Comparison of ENCODE assay signal across 11 cellular contexts in genomic region chr3:181278468-181279238, GRCh38.
A peak's percentile ranks its signal among the peaks of the same experiment; 100 is the strongest.
DNase-seq lines count a peak whose midpoint lies in the region; ATAC-seq and TF ChIP-seq lines count a peak whose summit lies in the region.
"Had no signal": no experiment of that assay in that cellular context is flagged by ENCODE, and none has a peak within 500 bp of the region (broad histone marks: within the 10 kb centered on the region; RNA-seq: fewer than 3 reads in every experiment).

No MANE protein-coding gene starts in this region.

- H3K9ac ChIP-seq in GM23248 = no peak overlapping the region

- H3K4me1 Mint-ChIP-seq in nephron = no peaks in the 10 kb centered on the region

- H3K4me1 ChIP-seq in GM23248 (ENCODE audit: insufficient read depth) = no peaks in the 10 kb centered on the region

- no peaks in the 10 kb centered on the region for H3K9me3 Mint-ChIP-seq in nephron

- no peak overlapping the region for H3K27ac ChIP-seq in GM23248

- no peaks in the 10 kb centered on the region for H3K27me3 ChIP-seq in GM23248 (replicated peaks; ENCODE audit: insufficient read depth)

- H3K9me3 ChIP-seq in GM23248 (ENCODE audit: low read depth) = no peaks in the 10 kb centered on the region

- H3K27me3 Mint-ChIP-seq in nephron (ENCODE audit: low read depth) = peaks cover 4% of the 10 kb centered on the region

- no peaks in the 10 kb centered on the region for H3F3A ChIP-seq in GM23248 (ENCODE audit: insufficient read depth)

- H3K9me2 ChIP-seq in GM23248 (ENCODE audit: insufficient read depth) = no peaks in the 10 kb centered on the region

- no peaks in the 10 kb centered on the region for H3K36me3 ChIP-seq in GM23248 (ENCODE audit: low read depth)

- H3K79me2 ChIP-seq in GM23248 (ENCODE audit: insufficient read depth) = no peaks in the 10 kb centered on the region

- no peak overlapping the region for H3K4me3 ChIP-seq in GM23248

- H3K4me2 ChIP-seq in GM23248 (ENCODE audit: unreplicated experiment) = no peak overlapping the region

- no peak overlapping the region for H2AFZ ChIP-seq in GM23248

- WGBS in GM23248 (ENCODE audit: low coverage in 1 of 2, low lambda C conversion rate in 2 of 2, missing lambda C conversion rate in 2 of 2), 2 experiments = 18 to 19% methylated on average over 5 of the region's 5 CpGs

- H3K36me3 Mint-ChIP-seq in nephron (ENCODE audit: low read depth) = no peaks in the 10 kb centered on the region
- H3K36me3 Mint-ChIP-seq: activated naive CD8-positive, alpha-beta T cell had no signal

- in situ Hi-C loops in GM23248 (cut with MboI) = no loop called here

- H3K4me3 Mint-ChIP-seq in nephron = no peak overlapping the region
- H3K4me3 Mint-ChIP-seq: activated naive CD8-positive, alpha-beta T cell had no signal

- no peak for ATAC-seq in HG02840 (IDR thresholded peaks at IDR 0.05; ENCODE audit: low FRiP score, unreplicated experiment)

- peak; percentile 3 for DNase-seq in ELR (ENCODE audit: low read depth)
- DNase-seq in NAMALWA (ENCODE audit: low spot score) = peak; percentile 37
- DNase-seq in amniotic epithelial cell (ENCODE audit: low read depth) = peak; percentile 2
- no peak for DNase-seq in GM23248
- DNase-seq in stimulated activated naive CD4-positive, alpha-beta T cell (lab: John Stamatoyannopoulos, UW) = no peak
- DNase-seq in kidney tubule cell (ENCODE audit: low spot score) = no peak
- DNase-seq: NCI-H2227 treated with DMSO at 0.1 percent for 48 hours; stimulated activated CD4-positive, alpha-beta T cell treated with anti-CD3 and anti-CD28 coated beads, Interleukin-4, amount 100 ng/mL, for 1 hour had no signal

- no peak overlapping the region for H3K27ac Mint-ChIP-seq in nephron
- H3K27ac Mint-ChIP-seq: activated naive CD8-positive, alpha-beta T cell had no signal

- peak; percentile 13 to 29 (median 26) for TF ChIP-seq CTCF in nephron (IDR thresholded peaks at IDR 0.05; ENCODE audit: unreplicated experiment in 3 of 3)

- no peaks in the 10 kb centered on the region for H4K20me1 ChIP-seq in GM23248 (ENCODE audit: insufficient read depth)

Comparison
In these comparisons a context has a peak if more than half of its experiments do, and no peak if none do; other contexts are left out.
1. DNase-seq: peak in ELR (single experiment), NAMALWA (single experiment) and amniotic epithelial cell (single experiment); none in GM23248 (single experiment), stimulated activated naive CD4-positive, alpha-beta T cell (0 of 6) and kidney tubule cell (single experiment).